11 cellular contexts compared by ENCODE assay signal in the genomic region with DNA sequence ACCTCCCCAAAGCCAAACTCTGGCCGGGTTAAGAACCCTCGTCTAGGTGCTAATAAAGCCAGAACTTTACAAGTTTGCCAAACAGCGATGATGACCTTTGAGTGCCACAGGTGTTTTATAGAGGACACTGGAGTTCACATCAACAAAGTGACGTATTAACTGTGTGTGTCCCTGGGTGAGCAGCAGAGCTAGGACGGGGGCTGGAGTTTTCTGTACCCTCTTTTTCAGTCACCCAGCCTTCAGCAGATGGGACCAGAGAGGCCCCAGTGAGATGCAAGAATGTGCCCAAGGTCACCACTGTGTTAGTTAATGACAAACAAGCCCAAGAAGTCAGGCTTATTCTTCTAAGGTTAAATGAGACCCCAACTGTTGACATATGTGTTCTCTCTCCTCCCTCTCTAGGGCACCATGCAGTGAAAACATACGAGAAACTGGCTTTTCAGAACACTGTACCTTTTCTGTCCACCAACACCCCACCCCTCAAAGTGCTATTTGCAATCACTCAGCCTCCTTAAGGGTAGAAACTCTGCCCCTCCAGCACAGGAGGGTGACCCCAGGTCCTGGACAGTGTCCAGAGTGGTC. TPM values are rescaled to one million over a fixed set of nuclear protein-coding genes. Genes with fewer than 3 reads are reported as not detected.
DNase-seq lines count a peak whose midpoint lies in the region; ATAC-seq and TF ChIP-seq lines count a peak whose summit lies in the region.
"Had no signal": no experiment of that assay in that cellular context is flagged by ENCODE, and none has a peak within 500 bp of the region (broad histone marks: within the 10 kb centered on the region; RNA-seq: fewer than 3 reads in every experiment).

No MANE protein-coding gene starts in this region.

- H3K9me3 Mint-ChIP-seq in T-helper 2 cell treated with Interferon-gamma antibody and Interleukin-4, amounts not matched to agents 5 μg/mL and 100 μg/mL, for 36 hours, result no peaks in the 10 kb centered on the region

- no peak for TF ChIP-seq CTCF in VCaP (conservative IDR thresholded peaks at IDR 0.05)
- no peak for TF ChIP-seq CTCF in right atrium auricular region (IDR thresholded peaks at IDR 0.05)

- H3K27ac ChIP-seq in VCaP (peak overlapping the region; percentile 92), right atrium auricular region (peak overlapping the region; percentile 96 to 97), rectal smooth muscle tissue (ENCODE audit: low read depth, low read length) (peak overlapping the region; percentile 96)

- H3K27me3 ChIP-seq in right atrium auricular region, result no peaks in the 10 kb centered on the region
- H3K27me3 ChIP-seq in rectal smooth muscle tissue (ENCODE audit: control insufficient read depth, insufficient read depth, low read length), result no peaks in the 10 kb centered on the region

- no peak for ATAC-seq in GM19328 (IDR thresholded peaks at IDR 0.05; ENCODE audit: unreplicated experiment)
- ATAC-seq in GM19455 (IDR thresholded peaks at IDR 0.05; ENCODE audit: unreplicated experiment), result no peak
- ATAC-seq in HG03432 (IDR thresholded peaks at IDR 0.05; ENCODE audit: unreplicated experiment), result no peak

- peak overlapping the region; percentile 5 for H3K9ac ChIP-seq in rectal smooth muscle tissue (ENCODE audit: low read length)

- no peak overlapping the region for H3K27ac Mint-ChIP-seq in T-helper 2 cell treated with Interferon-gamma antibody and Interleukin-4, amounts not matched to agents 5 μg/mL and 100 μg/mL, for 36 hours

- no peak overlapping the region for H3K4me3 ChIP-seq in right atrium auricular region
- H3K4me3 ChIP-seq in rectal smooth muscle tissue (ENCODE audit: low read length), result peak overlapping the region; percentile 79

- H3K4me1 ChIP-seq in right atrium auricular region, result peaks cover 5 to 98% of the 10 kb centered on the region in 2 donors
- H3K4me1 ChIP-seq in rectal smooth muscle tissue (ENCODE audit: control insufficient read depth, insufficient read depth, low read length), result peaks cover 64% of the 10 kb centered on the region

- no peak overlapping the region for H3K4me3 Mint-ChIP-seq in T-helper 2 cell treated with Interferon-gamma antibody and Interleukin-4, amounts not matched to agents 5 μg/mL and 100 μg/mL, for 36 hours

- H3K27me3 Mint-ChIP-seq in T-helper 2 cell treated with Interferon-gamma antibody and Interleukin-4, amounts not matched to agents 5 μg/mL and 100 μg/mL, for 36 hours (ENCODE audit: low read depth), result no peaks in the 10 kb centered on the region

- H3K36me3 Mint-ChIP-seq in T-helper 2 cell treated with Interferon-gamma antibody and Interleukin-4, amounts not matched to agents 5 μg/mL and 100 μg/mL, for 36 hours (ENCODE audit: low read depth), result peaks cover 2% of the 10 kb centered on the region

- H3K36me3 ChIP-seq in right atrium auricular region, result peaks cover 21% of the 10 kb centered on the region
- no peaks in the 10 kb centered on the region for H3K36me3 ChIP-seq in rectal smooth muscle tissue (ENCODE audit: control insufficient read depth, insufficient read depth, low read length)

- DNase-seq in COR-L47 (lab: John Stamatoyannopoulos, UW) (peak; percentile 38), right atrium auricular region (ENCODE audit: low spot score) (no peak)
- DNase-seq in T-helper 2 cell treated with Interferon-gamma antibody and Interleukin-4, amounts not matched to agents 5 μg/mL and 100 μg/mL, for 36 hours (ENCODE audit: low spot score), result no peak
- DNase-seq: activated gamma-delta T cell treated with Interleukin-2 at 50 U/mL for 16 hours, NCI-H1694 treated with DMSO at 0.1 percent for 48 hours had no signal

- H3K4me1 Mint-ChIP-seq in T-helper 2 cell treated with Interferon-gamma antibody and Interleukin-4, amounts not matched to agents 5 μg/mL and 100 μg/mL, for 36 hours (ENCODE audit: low read depth), result peaks cover 39% of the 10 kb centered on the region

- no peaks in the 10 kb centered on the region for H3K9me3 ChIP-seq in right atrium auricular region

RNA-seq across cellular contexts. Expression of gene SDC4, which starts 5.3 kb away (rescaled TPM):
- 10 to 100 TPM; 71.4 to 95.2 TPM for total RNA-seq in right atrium auricular region

RNA-seq across cellular contexts. Expression of gene SYS1, which starts 20.0 kb away (rescaled TPM):
- 10 to 100 TPM; 31.7 to 41.9 TPM for total RNA-seq in right atrium auricular region

RNA-seq across cellular contexts. Expression of gene MATN4, which starts 34.9 kb away (rescaled TPM):
- not detected for total RNA-seq in right atrium auricular region

RNA-seq across cellular contexts. Expression of gene TP53TG5, which starts 35.2 kb away (rescaled TPM):
- not detected for total RNA-seq in right atrium auricular region
- total RNA-seq: T-helper 1 cell treated with Interleukin-12 subunit alpha and Interleukin-12 subunit beta and Interleukin-4 antibody, amounts not matched to agents 30 ng/mL and 1 ng/mL, for 36 hours had no signal

RNA-seq across cellular contexts. Expression of gene RBPJL, which starts 36.3 kb away (rescaled TPM):
- not detected for total RNA-seq in right atrium auricular region
- total RNA-seq: T-helper 1 cell treated with Interleukin-12 subunit alpha and Interleukin-12 subunit beta and Interleukin-4 antibody, amounts not matched to agents 30 ng/mL and 1 ng/mL, for 36 hours had no signal
